ENCODE assay signal across 14 cellular contexts in the genomic region with DNA sequence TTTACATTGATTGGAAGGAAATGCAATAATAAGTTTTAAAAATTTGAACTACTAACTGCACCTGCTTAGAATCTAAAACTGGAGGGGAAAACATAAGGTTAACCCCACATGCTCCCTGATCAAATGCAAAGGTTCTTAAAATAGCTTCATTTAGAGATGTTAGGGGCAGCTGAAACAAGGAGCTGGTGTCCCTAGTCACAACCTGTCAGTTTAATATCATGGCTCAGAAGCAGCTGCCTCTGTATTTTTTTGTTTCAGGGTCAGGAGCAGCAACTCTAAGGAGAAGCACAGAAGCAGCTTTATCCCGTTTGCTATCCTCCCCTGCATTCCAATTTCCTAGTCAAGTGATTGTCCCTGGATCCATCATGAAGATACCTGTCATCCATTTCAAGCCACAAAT.
"Had no signal": no experiment of that assay in that cellular context is flagged by ENCODE, and none has a peak within 500 bp of the region (broad histone marks: within the 10 kb centered on the region; RNA-seq: fewer than 3 reads in every experiment).

No MANE protein-coding gene starts in this region.

- H3K4me2 ChIP-seq: hepatocyte, smooth muscle cell had no signal

- H3K36me3 ChIP-seq: prostate gland, sigmoid colon, transverse colon had no signal

- H3K27me3 ChIP-seq: hepatocyte, sigmoid colon, transverse colon had no signal

- H3K9me3 ChIP-seq: prostate gland, sigmoid colon, transverse colon had no signal

- DNase-seq: effector memory CD4-positive, alpha-beta T cell; kidney; left cardiac atrium; naive B cell; nephron progenitor cell; retina; sigmoid colon; stimulated activated CD4-positive, alpha-beta T cell treated with anti-CD3 and anti-CD28 coated beads, Interleukin-2, amount 100 ng/mL, for 48 hours; stimulated activated naive CD8-positive, alpha-beta T cell treated with anti-CD3 and anti-CD28 coated beads, Interleukin-15, Interleukin-2, amounts not matched to agents 100 U/mL and 50 U/mL, for 24 hours; transverse colon had no signal

- H3K4me3 ChIP-seq: hepatocyte, prostate gland, sigmoid colon, smooth muscle cell, transverse colon had no signal

- H2AFZ ChIP-seq: hepatocyte, parathyroid adenoma had no signal

- H3K79me2 ChIP-seq: hepatocyte, parathyroid adenoma had no signal

- H3K4me1 ChIP-seq: prostate gland had no signal

- H3K27ac ChIP-seq: hepatocyte, parathyroid adenoma, prostate gland, transverse colon had no signal

- H3K9ac ChIP-seq: parathyroid adenoma had no signal
